In genomic region chr3:157363393-157363792, GRCh38 we compare ENCODE assay signal across 17 cellular contexts.
DNase-seq lines count a peak whose midpoint lies in the region; ATAC-seq, FAIRE-seq and TF ChIP-seq lines count a peak whose summit lies in the region.
"Had no signal": no experiment of that assay in that cellular context is flagged by ENCODE, and none has a peak within 500 bp of the region (broad histone marks: within the 10 kb centered on the region; RNA-seq: fewer than 3 reads in every experiment).

No MANE protein-coding gene starts in this region.

- TSS peak; percentile 10 for BruUV-seq in endothelial cell of umbilical vein (replicated peaks; lab: Mats Ljungman, UMichigan)

- H3K4me3 Mint-ChIP-seq in mesothelial cell of epicardium (no peak overlapping the region), WTC11 (no peak overlapping the region)
- H3K4me3 Mint-ChIP-seq: CD8-positive, alpha-beta memory T cell had no signal

- DNase-seq in SK-N-SH (no peak), endothelial cell of umbilical vein (ENCODE audit: low read depth, low spot score) (no peak), mesothelial cell of epicardium (ENCODE audit: low spot score in 2 of 2, unreplicated experiment in 2 of 2) (no peak), RPMI8226 (no peak), WTC11 (ENCODE audit: low spot score) (no peak), HPDE6-E6E7 (ENCODE audit: extremely low spot score) (no peak)
- DNase-seq in stimulated activated naive CD4-positive, alpha-beta T cell (lab: John Stamatoyannopoulos, UW) = no peak
- DNase-seq: AML-193; Caco-2; CD8-positive, alpha-beta memory T cell; DMS53; GF-D8 had no signal

- no peak for TF ChIP-seq RAD21 in SK-N-SH (IDR thresholded peaks at IDR 0.05; ENCODE audit: low read length)

- TF ChIP-seq EP300 in SK-N-SH (IDR thresholded peaks at IDR 0.05; ENCODE audit: borderline replicate concordance in 1 of 2, low read depth in 1 of 2, low read length in 1 of 2) = peak; percentile 73 to 95

- H3K27ac Mint-ChIP-seq in mesothelial cell of epicardium (peak overlapping the region; percentile 54), WTC11 (no peak overlapping the region)
- H3K27ac Mint-ChIP-seq: CD8-positive, alpha-beta memory T cell had no signal

- H3K4me1 Mint-ChIP-seq in mesothelial cell of epicardium (peaks cover 33% of the 10 kb centered on the region), WTC11 (peaks cover 4% of the 10 kb centered on the region; the same call in 1 of the 2 replicates)
- H3K4me1 Mint-ChIP-seq: CD8-positive, alpha-beta memory T cell had no signal

- no peaks in the 10 kb centered on the region for H3K9me3 Mint-ChIP-seq in mesothelial cell of epicardium
- H3K9me3 Mint-ChIP-seq in WTC11 = no peaks in the 10 kb centered on the region

- no peak for TF ChIP-seq CTCF in SK-N-SH (IDR thresholded peaks at IDR 0.05)
- TF ChIP-seq CTCF in endothelial cell of umbilical vein (IDR thresholded peaks at IDR 0.05; ENCODE audit: extremely low read depth in 1 of 2, insufficient read depth in 1 of 2, low read depth in 1 of 2, low read length in 2 of 2) = no peak
- no peak for TF ChIP-seq CTCF in mesothelial cell of epicardium (IDR thresholded peaks at IDR 0.05; ENCODE audit: unreplicated experiment)
- no peak for TF ChIP-seq CTCF in WTC11 (IDR thresholded peaks at IDR 0.05)

- dilution Hi-C loops in endothelial cell of umbilical vein (cut with MboI; ENCODE audit: extremely low pct_ligation_motif_present, low sequenced_read_pairs) = no loop called here

- 38% methylated on average over 3 of the region's 3 CpGs for WGBS in SK-N-SH (ENCODE audit: low lambda C conversion rate)

- no peak for TF ChIP-seq POLR2A in endothelial cell of umbilical vein (IDR thresholded peaks at IDR 0.05; ENCODE audit: low read depth, low read length)

- no peaks in the 10 kb centered on the region for H3K9me2 ChIP-seq in SK-N-SH

- CTCF ChIA-PET in SK-N-SH (lab: Yijun Ruan, JAX) = interaction anchor here (0.8 to 1.6 kb wide), 3 partner anchors 11 to 159 kb away, joined by 3 read pairs; no protein-coding TSS in a partner anchor
- CTCF ChIA-PET in endothelial cell of umbilical vein (lab: Charles Lee) = interaction anchor here (0.8 to 2.4 kb wide), 3 partner anchors 9 to 162 kb away, joined by 3 to 6 read pairs (median 4); no protein-coding TSS in a partner anchor
- CTCF ChIA-PET in WTC11 (lab: Charles Lee) = interaction anchor here (2.6 kb wide), 1 partner anchor 16 kb away, joined by 8 read pairs; no protein-coding TSS in a partner anchor

- no peak for ATAC-seq in WTC11
- ATAC-seq: HCT116 had no signal

- H3K27me3 Mint-ChIP-seq in mesothelial cell of epicardium (ENCODE audit: low read depth) (no peaks in the 10 kb centered on the region), WTC11 (ENCODE audit: low read depth) (no peaks in the 10 kb centered on the region)

- H3K79me2 ChIP-seq in SK-N-SH (ENCODE audit: insufficient read depth) = no peaks in the 10 kb centered on the region
- peaks cover 4% of the 10 kb centered on the region for H3K79me2 ChIP-seq in endothelial cell of umbilical vein (ENCODE audit: control insufficient read depth, insufficient read depth, low read length)

- H3K9me1 ChIP-seq in endothelial cell of umbilical vein (replicated peaks; ENCODE audit: control insufficient read depth, extremely low read depth, insufficient read depth, low read length) = no peaks in the 10 kb centered on the region

- peaks cover 2% of the 10 kb centered on the region for H3K36me3 Mint-ChIP-seq in mesothelial cell of epicardium
- H3K36me3 Mint-ChIP-seq in WTC11 = no peaks in the 10 kb centered on the region
- H3K36me3 Mint-ChIP-seq: CD8-positive, alpha-beta memory T cell had no signal

- H2AFZ ChIP-seq in SK-N-SH (ENCODE audit: low read depth) (peak overlapping the region; percentile 37; the same call in 1 of the 2 replicates), endothelial cell of umbilical vein (ENCODE audit: low read depth, low read length) (peak overlapping the region; percentile 21)

- H4K20me1 ChIP-seq in SK-N-SH (ENCODE audit: insufficient read depth) (no peaks in the 10 kb centered on the region), endothelial cell of umbilical vein (replicated peaks; ENCODE audit: control insufficient read depth, extremely low read depth, insufficient read depth, low read length) (no peaks in the 10 kb centered on the region)
- H4K20me1 ChIP-seq: BLaER1 had no signal

- POLR2A ChIA-PET in SK-N-SH (lab: Yijun Ruan, JAX) = no interaction called here
- POLR2A ChIA-PET in endothelial cell of umbilical vein (lab: Charles Lee) = no interaction called here
- POLR2A ChIA-PET in WTC11 (lab: Charles Lee) = no interaction called here

- no peak overlapping the region; a peak in 1 of 4 replicates for H3K4me3 ChIP-seq in SK-N-SH (ENCODE audit: low read depth in 2 of 2, low read length in 1 of 2)
- H3K4me3 ChIP-seq in endothelial cell of umbilical vein (replicated peaks in 1 of 3; ENCODE audit: insufficient read depth in 1 of 3, low read depth in 1 of 3, low read length in 3 of 3) = no peak overlapping the region
- H3K4me3 ChIP-seq in skeletal muscle satellite cell (ENCODE audit: low read length) = no peak overlapping the region
- H3K4me3 ChIP-seq: BLaER1 had no signal

- peaks cover 36% of the 10 kb centered on the region for H3F3A ChIP-seq in SK-N-SH (replicated peaks; ENCODE audit: insufficient read depth)

- peak overlapping the region; percentile 33 for H3K9ac ChIP-seq in SK-N-SH
- no peak overlapping the region for H3K9ac ChIP-seq in endothelial cell of umbilical vein (replicated peaks; ENCODE audit: extremely low read depth, insufficient read depth, low read length)
- H3K9ac ChIP-seq in skeletal muscle satellite cell (ENCODE audit: low read depth, low read length) = peak overlapping the region; percentile 33
- H3K9ac ChIP-seq: BLaER1 had no signal

- H3K9me3 ChIP-seq in SK-N-SH (no peaks in the 10 kb centered on the region), endothelial cell of umbilical vein (replicated peaks; ENCODE audit: control insufficient read depth, insufficient read depth, low read length) (no peaks in the 10 kb centered on the region), skeletal muscle satellite cell (replicated peaks; ENCODE audit: low read length) (no peaks in the 10 kb centered on the region)
- H3K9me3 ChIP-seq: BLaER1, Caco-2 had no signal

- H3K27me3 ChIP-seq in SK-N-SH (ENCODE audit: insufficient read depth) (no peaks in the 10 kb centered on the region), endothelial cell of umbilical vein (ENCODE audit: control insufficient read depth in 2 of 2, insufficient read depth in 2 of 2, low read length in 2 of 2) (no peaks in the 10 kb centered on the region), skeletal muscle satellite cell (ENCODE audit: control insufficient read depth, insufficient read depth, low read length) (no peaks in the 10 kb centered on the region)
- H3K27me3 ChIP-seq: BLaER1 had no signal

- intact Hi-C loops in endothelial cell of umbilical vein (cut with micrococcal nuclease) = no loop called here

- H3K4me1 ChIP-seq in SK-N-SH (ENCODE audit: control insufficient read depth in 1 of 2, insufficient read depth in 2 of 2, low read depth in 1 of 2, low read length in 1 of 2) (peaks cover 3 to 47% of the 10 kb centered on the region in 2 experiments), endothelial cell of umbilical vein (ENCODE audit: control insufficient read depth, extremely low read depth, insufficient read depth, low read length) (peaks cover 49% of the 10 kb centered on the region), skeletal muscle satellite cell (ENCODE audit: control insufficient read depth, insufficient read depth, low read length) (peaks cover 63% of the 10 kb centered on the region)
- H3K4me1 ChIP-seq: BLaER1 had no signal

- peak overlapping the region; percentile 70 to 85; a peak in 3 of 4 replicates for H3K27ac ChIP-seq in SK-N-SH (ENCODE audit: low read depth in 2 of 2, low read length in 1 of 2)
- H3K27ac ChIP-seq in endothelial cell of umbilical vein (ENCODE audit: insufficient read depth, low read depth, low read length) = no peak overlapping the region
- H3K27ac ChIP-seq: BLaER1, HL-60 had no signal

- H3K4me2 ChIP-seq in SK-N-SH (peak overlapping the region; percentile 59), endothelial cell of umbilical vein (ENCODE audit: insufficient read depth, low read length) (no peak overlapping the region), skeletal muscle satellite cell (ENCODE audit: low read length) (peak overlapping the region; percentile 68)
- H3K4me2 ChIP-seq: BLaER1 had no signal

- H3K36me3 ChIP-seq in SK-N-SH (replicated peaks in 1 of 2; ENCODE audit: control insufficient read depth in 1 of 2, insufficient read depth in 2 of 2, low read length in 1 of 2) = no peaks in the 10 kb centered on the region
- H3K36me3 ChIP-seq in endothelial cell of umbilical vein (ENCODE audit: control insufficient read depth in 2 of 2, extremely low read depth in 1 of 2, insufficient read depth in 2 of 2, low read length in 2 of 2) = peaks cover 0 to 10% of the 10 kb centered on the region in 2 experiments
- no peaks in the 10 kb centered on the region for H3K36me3 ChIP-seq in skeletal muscle satellite cell (ENCODE audit: insufficient read depth, low read length)
- H3K36me3 ChIP-seq: BLaER1 had no signal

- no peak for FAIRE-seq in endothelial cell of umbilical vein (lab: Jason Lieb, UNC)
- FAIRE-seq: GM19239 had no signal

TF ChIP-seq in endothelial cell of umbilical vein, 7 proteins besides CTCF, POLR2A, EP300 and RAD21 (continues in another document):
- TF ChIP-seq MAX (IDR thresholded peaks at IDR 0.05; ENCODE audit: insufficient read depth, insufficient read length) = no peak
- TF ChIP-seq FOS (IDR thresholded peaks at IDR 0.05; ENCODE audit: borderline replicate concordance, insufficient read depth, low read length) = no peak
- TF ChIP-seq GATA2 (IDR thresholded peaks at IDR 0.05; ENCODE audit: insufficient read depth, insufficient read length, low read depth, low read length) = no peak
- TF ChIP-seq MYC (IDR thresholded peaks at IDR 0.05; ENCODE audit: low read depth, low read length) = no peak
- TF ChIP-seq POLR2AphosphoS5 (IDR thresholded peaks at IDR 0.05; ENCODE audit: insufficient read depth, low read depth, low read length) = no peak

TF ChIP-seq in WTC11, 78 proteins besides CTCF, POLR2A, EP300 and RAD21 (continues in another document):
- TF ChIP-seq ZNF263 (CRISPR knock-in tag; IDR thresholded peaks at IDR 0.05; ENCODE audit: low read depth) = no peak
- no peak for TF ChIP-seq ZBTB43 (CRISPR knock-in tag; IDR thresholded peaks at IDR 0.05)
- TF ChIP-seq ETV6 (CRISPR knock-in tag; IDR thresholded peaks at IDR 0.05) = no peak
- no peak for TF ChIP-seq SP1 (CRISPR knock-in tag; conservative IDR thresholded peaks at IDR 0.05)

Comparison
In these comparisons a context has a peak if more than half of its experiments do, and no peak if none do; other contexts are left out.
1. Of the 6 proteins assayed by ChIP-seq in both WTC11 and SK-N-SH: peak only in WTC11: none; only in SK-N-SH: TEAD4; in both: none; in neither: 5.